1 cellular context compared by ENCODE assay signal in the genomic region with DNA sequence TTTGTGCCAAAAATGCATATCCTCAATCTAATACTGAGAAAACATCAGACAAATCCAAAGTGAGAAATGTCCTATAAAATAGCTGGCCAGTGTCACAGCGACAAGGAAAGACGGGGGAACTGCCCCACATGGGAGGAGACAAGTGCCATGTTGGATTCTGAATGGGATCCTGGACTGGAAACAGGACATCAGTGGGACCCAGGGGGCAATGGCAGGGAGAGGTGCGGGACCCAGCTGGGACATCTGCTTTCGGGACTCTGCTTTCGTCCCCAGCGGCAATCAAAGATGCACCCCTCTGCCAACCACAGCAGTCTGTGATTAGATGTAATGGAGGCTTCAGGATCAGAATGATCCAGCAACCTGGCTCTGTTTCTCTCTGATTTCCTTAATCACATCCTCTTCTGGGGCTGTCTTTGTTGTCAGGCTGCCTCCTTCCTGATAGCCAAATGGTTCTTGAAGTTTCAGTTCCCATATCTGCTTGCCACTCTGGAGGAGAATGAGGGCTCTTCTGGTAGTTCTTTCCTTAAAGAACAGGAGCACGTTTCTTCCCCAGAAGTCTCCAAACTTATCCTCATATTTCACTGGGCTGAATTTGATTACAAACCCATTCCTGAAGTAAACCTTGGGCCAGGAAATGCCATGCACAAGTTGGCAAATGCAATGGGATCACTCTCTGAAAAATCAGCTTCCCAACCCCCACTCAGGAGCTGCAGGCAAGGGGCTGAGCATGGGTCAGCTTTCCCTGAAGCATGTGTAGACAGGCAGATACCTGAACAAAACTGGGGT.
TF ChIP-seq lines count a peak whose summit lies in the region.

No MANE protein-coding gene starts in this region.

TF ChIP-seq in SK-N-SH treated with all-trans-retinoic acid at 6 μM for 48 hours, 23 proteins besides CTCF, POLR2A, EP300 and RAD21 (continued from another document):
- TF ChIP-seq ZC3H10 (CRISPR knock-in tag; IDR thresholded peaks at IDR 0.05) (no peak), ZNF8 (CRISPR knock-in tag; IDR thresholded peaks at IDR 0.05) (no peak), RARB (CRISPR knock-in tag; IDR thresholded peaks at IDR 0.05) (no peak)
